12 cellular contexts compared by ENCODE assay signal in the genomic region with DNA sequence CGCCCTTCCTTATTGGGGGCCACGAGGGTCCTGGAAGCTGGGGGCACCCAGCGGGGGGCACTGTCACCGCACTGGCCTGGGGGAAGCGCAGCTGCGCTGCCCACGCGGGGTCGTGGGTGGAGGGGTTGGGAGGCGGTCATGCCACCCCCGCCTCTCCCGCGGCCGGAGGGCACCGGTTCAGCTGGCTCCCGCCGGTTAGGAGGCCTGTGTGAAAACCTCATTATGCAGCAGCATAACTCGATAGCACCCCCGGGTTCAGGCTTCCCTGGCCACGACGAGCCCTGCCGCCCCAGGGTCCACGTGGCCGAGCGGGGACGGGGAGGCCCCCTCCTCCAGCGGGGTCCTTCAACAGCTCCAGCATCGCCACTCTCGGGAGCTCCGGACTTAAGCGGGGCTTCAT.
A peak's percentile ranks its signal among the peaks of the same experiment; 100 is the strongest.
DNase-seq lines count a peak whose midpoint lies in the region; ATAC-seq and TF ChIP-seq lines count a peak whose summit lies in the region.
"Had no signal": no experiment of that assay in that cellular context is flagged by ENCODE, and none has a peak within 500 bp of the region (broad histone marks: within the 10 kb centered on the region; RNA-seq: fewer than 3 reads in every experiment).

No MANE protein-coding gene starts in this region.

- H3K4me3 ChIP-seq in GM23338 (no peak overlapping the region), H7 (ENCODE audit: insufficient read depth, low read depth, low read length) (no peak overlapping the region), neuronal stem cell (ENCODE audit: low read length in 2 of 2) (no peak overlapping the region), upper lobe of right lung (no peak overlapping the region), thyroid gland (replicated peaks in 1 of 3) (no peak overlapping the region)

- H3K9me2 ChIP-seq in GM23338 (ENCODE audit: insufficient read depth) = no peaks in the 10 kb centered on the region

- H3K9me3 Mint-ChIP-seq in GM23338 = no peaks in the 10 kb centered on the region
- H3K9me3 Mint-ChIP-seq: CD8-positive, alpha-beta T cell had no signal

- no peaks in the 10 kb centered on the region for H3K79me2 ChIP-seq in GM23338 (replicated peaks; ENCODE audit: insufficient read depth)

- no CpG with 5 or more reads among the region's 31 CpGs for WGBS in neuronal stem cell (ENCODE audit: extremely low coverage in 2 of 2, insufficient read length in 2 of 2, insufficient replicate concordance in 1 of 2), 2 donors
- WGBS in thyroid gland, 2 donors = 93 to 94% methylated on average over 13 to 19 of the region's 31 CpGs

- peak overlapping the region; percentile 71 for H2AK5ac ChIP-seq in neuronal stem cell (ENCODE audit: low read depth, low read length)

- H3K4me2 ChIP-seq in GM23338 (no peak overlapping the region), neuronal stem cell (ENCODE audit: insufficient read depth, low read length, poor library complexity, severe bottlenecking) (no peak overlapping the region)

- H2BK5ac ChIP-seq in neuronal stem cell (ENCODE audit: low read length) = no peak overlapping the region

- peak overlapping the region; percentile 86 for H2BK15ac ChIP-seq in neuronal stem cell (ENCODE audit: low read length)

- no peak for TF ChIP-seq POLR2A in thyroid gland (IDR thresholded peaks at IDR 0.05)

- H4K8ac ChIP-seq in neuronal stem cell (ENCODE audit: low read depth, low read length) = no peak overlapping the region

- no peaks in the 10 kb centered on the region for H3K36me3 ChIP-seq in GM23338 (ENCODE audit: insufficient read depth)
- H3K36me3 ChIP-seq in H7 (replicated peaks; ENCODE audit: control insufficient read depth, insufficient read depth, low read length) = no peaks in the 10 kb centered on the region
- no peaks in the 10 kb centered on the region for H3K36me3 ChIP-seq in neuronal stem cell (replicated peaks in 1 of 2; ENCODE audit: control insufficient read depth in 2 of 2, insufficient read depth in 2 of 2, low read length in 2 of 2)
- no peaks in the 10 kb centered on the region for H3K36me3 ChIP-seq in upper lobe of right lung
- H3K36me3 ChIP-seq in thyroid gland = no peaks in the 10 kb centered on the region

- no peak overlapping the region for H4K91ac ChIP-seq in neuronal stem cell (ENCODE audit: low read depth, low read length, poor library complexity)

- ATAC-seq in GM23338 (no peak), upper lobe of right lung (peak; percentile 26)
- ATAC-seq: CD8-positive, alpha-beta T cell had no signal

- peaks cover 17% of the 10 kb centered on the region for H3K4me1 Mint-ChIP-seq in GM23338

- H3K27ac ChIP-seq in GM23338 (ENCODE audit: low read depth) (no peak overlapping the region), neuronal stem cell (replicated peaks; ENCODE audit: low read length) (no peak overlapping the region), upper lobe of right lung (no peak overlapping the region), thyroid gland (no peak overlapping the region)

- 0 out of 2 replicates have a peak, but pooled peaks cover 5% of the 10 kb centered on the region for H3K4me1 ChIP-seq in GM23338 (ENCODE audit: insufficient read depth)
- peaks cover 7 to 17% of the 10 kb centered on the region in 2 donors for H3K4me1 ChIP-seq in neuronal stem cell (ENCODE audit: control insufficient read depth in 2 of 2, insufficient read depth in 1 of 2, low read depth in 1 of 2, low read length in 2 of 2)
- no peaks in the 10 kb centered on the region for H3K4me1 ChIP-seq in upper lobe of right lung
- no peaks in the 10 kb centered on the region for H3K4me1 ChIP-seq in thyroid gland
- H3K4me1 ChIP-seq: Caco-2 had no signal

- peaks cover 7% of the 10 kb centered on the region for H3K27me3 Mint-ChIP-seq in GM23338 (ENCODE audit: insufficient read depth, low read depth, poor library complexity)

- H2AFZ ChIP-seq in GM23338 = 0 out of 2 replicates have a peak overlapping the region, but pooled peaks have one; percentile 28
- H2AFZ ChIP-seq in neuronal stem cell (ENCODE audit: low read length) = no peak overlapping the region

- H3K18ac ChIP-seq in neuronal stem cell (ENCODE audit: low read length) = peak overlapping the region; percentile 78

- H3K79me1 ChIP-seq in neuronal stem cell (ENCODE audit: low read depth, low read length) = no peaks in the 10 kb centered on the region

- no peak overlapping the region for H3K14ac ChIP-seq in neuronal stem cell (ENCODE audit: low read length)

- intact Hi-C loops in upper lobe of right lung (cut with DNase I) (no loop called here), thyroid gland (cut with DNase I) (no loop called here)

- H3K9me3 ChIP-seq in neuronal stem cell (replicated peaks in 1 of 2; ENCODE audit: control insufficient read depth in 2 of 2, insufficient read depth in 1 of 2, low read depth in 1 of 2, low read length in 2 of 2) (no peaks in the 10 kb centered on the region), upper lobe of right lung (no peaks in the 10 kb centered on the region), thyroid gland (no peaks in the 10 kb centered on the region)
- H3K9me3 ChIP-seq: Caco-2 had no signal

- H2BK12ac ChIP-seq in neuronal stem cell (ENCODE audit: low read length) = no peak overlapping the region

- H3K36me3 Mint-ChIP-seq in GM23338 (ENCODE audit: low read depth) = no peaks in the 10 kb centered on the region
- H3K36me3 Mint-ChIP-seq: CD8-positive, alpha-beta T cell had no signal

- no peak overlapping the region for H3K4me3 Mint-ChIP-seq in GM23338
- H3K4me3 Mint-ChIP-seq: CD8-positive, alpha-beta T cell had no signal

- DNase-seq in GM23338 (ENCODE audit: low spot score) (no peak), H7 (peak; percentile 47), neuronal stem cell (ENCODE audit: low spot score) (no peak), upper lobe of right lung (no peak), thyroid gland (no peak)
- DNase-seq in activated CD4-positive, CD25-positive, alpha-beta regulatory T cell treated with anti-CD3 and anti-CD28 coated beads, Interleukin-2, amount 50 U/mL, for 72 hours = no peak
- DNase-seq: Caco-2; CD8-positive, alpha-beta T cell; DMS153; DND-41; GOT3; HCEC 1CT had no signal

- no peak overlapping the region for H3K27ac Mint-ChIP-seq in GM23338
- H3K27ac Mint-ChIP-seq: CD8-positive, alpha-beta T cell had no signal

- H3K23ac ChIP-seq in neuronal stem cell (ENCODE audit: low read depth, low read length, poor library complexity) = peak overlapping the region; percentile 10

- TF ChIP-seq CTCF in GM23338 (conservative IDR thresholded peaks at IDR 0.05; ENCODE audit: low read depth in 2 of 2) (no peak), upper lobe of right lung (IDR thresholded peaks at IDR 0.05) (no peak), thyroid gland (IDR thresholded peaks at IDR 0.05) (no peak)

- H3F3A ChIP-seq in GM23338 (replicated peaks; ENCODE audit: low read depth) = no peaks in the 10 kb centered on the region

- H3K9ac ChIP-seq in neuronal stem cell (ENCODE audit: low read depth, low read length, poor library complexity) = no peak overlapping the region

- no peaks in the 10 kb centered on the region for H4K20me1 ChIP-seq in GM23338 (replicated peaks; ENCODE audit: insufficient read depth)

- H3K27me3 ChIP-seq in GM23338 (ENCODE audit: insufficient read depth) = no peaks in the 10 kb centered on the region
- H3K27me3 ChIP-seq in H7 (ENCODE audit: control insufficient read depth, insufficient read depth, low read length) = no peaks in the 10 kb centered on the region
- no peaks in the 10 kb centered on the region for H3K27me3 ChIP-seq in neuronal stem cell (ENCODE audit: control insufficient read depth in 3 of 3, insufficient read depth in 3 of 3, low read depth in 1 of 3, low read length in 3 of 3)
- no peaks in the 10 kb centered on the region for H3K27me3 ChIP-seq in upper lobe of right lung
- no peaks in the 10 kb centered on the region for H3K27me3 ChIP-seq in thyroid gland

- H3K4ac ChIP-seq in neuronal stem cell (ENCODE audit: low read length) = no peak overlapping the region

- no peak overlapping the region for H2BK120ac ChIP-seq in neuronal stem cell (ENCODE audit: low read depth, low read length)

TF ChIP-seq in GM23338, 12 proteins besides CTCF, POLR2A, EP300 and RAD21 (continues in another document):
- TF ChIP-seq CREB1 (CRISPR knock-in tag; IDR thresholded peaks at IDR 0.05; ENCODE audit: low read depth) = no peak
- no peak for TF ChIP-seq JUNB (IDR thresholded peaks at IDR 0.05; ENCODE audit: unreplicated experiment)
- TF ChIP-seq ZNF114 (CRISPR knock-in tag; IDR thresholded peaks at IDR 0.05) = no peak
- TF ChIP-seq EZH2 (IDR thresholded peaks at IDR 0.05; ENCODE audit: low read depth, unreplicated experiment) = no peak
- no peak for TF ChIP-seq STAT1 (IDR thresholded peaks at IDR 0.05; ENCODE audit: unreplicated experiment)
- no peak for TF ChIP-seq ZNF331 (CRISPR knock-in tag; IDR thresholded peaks at IDR 0.05; ENCODE audit: low read depth)
- no peak for TF ChIP-seq ETS1 (IDR thresholded peaks at IDR 0.05)
